10 cellular contexts compared by ENCODE assay signal in genomic region chr1:169024800-169025253, GRCh38.
DNase-seq lines count a peak whose midpoint lies in the region; ATAC-seq and TF ChIP-seq lines count a peak whose summit lies in the region.
"Had no signal": no experiment of that assay in that cellular context is flagged by ENCODE, and none has a peak within 500 bp of the region (broad histone marks: within the 10 kb centered on the region; RNA-seq: fewer than 3 reads in every experiment).

No MANE protein-coding gene starts in this region.

- TF ChIP-seq EP300 in tibial nerve (IDR thresholded peaks at IDR 0.05) = no peak

- POLR2A ChIA-PET in activated CD8-positive, alpha-beta T cell treated with anti-CD3 and anti-CD28 coated beads for 36 hours (lab: Charles Lee) = no interaction called here

- H3K36me3 Mint-ChIP-seq in activated CD8-positive, alpha-beta T cell treated with anti-CD3 and anti-CD28 coated beads for 36 hours (ENCODE audit: low read depth) = no peaks in the 10 kb centered on the region

- DNase-seq in Caki2 (ENCODE audit: low read depth) = peak; percentile 95
- DNase-seq in amygdala (lab: John Stamatoyannopoulos, UW) = no peak
- no peak for DNase-seq in tibial nerve (ENCODE audit: low spot score in 2 of 2)
- no peak for DNase-seq in tibial artery
- DNase-seq in activated CD8-positive, alpha-beta T cell treated with anti-CD3 and anti-CD28 coated beads for 36 hours = no peak
- DNase-seq: left cardiac atrium, retina had no signal

- intact Hi-C loops in tibial artery (cut with DNase I; ENCODE audit: low total_unique reads) = no loop called here
- intact Hi-C loops in activated CD8-positive, alpha-beta T cell treated with anti-CD3 and anti-CD28 coated beads for 36 hours (cut with micrococcal nuclease) = no loop called here

- H3K27ac Mint-ChIP-seq in activated CD8-positive, alpha-beta T cell treated with anti-CD3 and anti-CD28 coated beads for 36 hours = no peak overlapping the region

- H3K4me1 ChIP-seq in tibial nerve (no peaks in the 10 kb centered on the region), tibial artery (no peaks in the 10 kb centered on the region)

- CTCF ChIA-PET in activated CD8-positive, alpha-beta T cell treated with anti-CD3 and anti-CD28 coated beads for 36 hours (lab: Charles Lee) = no interaction called here

- no peaks in the 10 kb centered on the region for H3K4me1 Mint-ChIP-seq in activated CD8-positive, alpha-beta T cell treated with anti-CD3 and anti-CD28 coated beads for 36 hours (ENCODE audit: low read depth)

- H3K36me3 ChIP-seq in tibial nerve = no peaks in the 10 kb centered on the region
- no peaks in the 10 kb centered on the region for H3K36me3 ChIP-seq in tibial artery

- H3K27me3 Mint-ChIP-seq in activated CD8-positive, alpha-beta T cell treated with anti-CD3 and anti-CD28 coated beads for 36 hours = peaks cover 4% of the 10 kb centered on the region

- H3K9me3 Mint-ChIP-seq in activated CD8-positive, alpha-beta T cell treated with anti-CD3 and anti-CD28 coated beads for 36 hours = no peaks in the 10 kb centered on the region

- H3K9me3 ChIP-seq in tibial nerve (no peaks in the 10 kb centered on the region), tibial artery (no peaks in the 10 kb centered on the region)

- ATAC-seq in GM19351 (IDR thresholded peaks at IDR 0.05; ENCODE audit: unreplicated experiment) = peak; percentile 90
- ATAC-seq in HG02852 (IDR thresholded peaks at IDR 0.05; ENCODE audit: unreplicated experiment) = peak; percentile 88
- ATAC-seq in HG03571 (IDR thresholded peaks at IDR 0.05; ENCODE audit: unreplicated experiment) = peak; percentile 82
- ATAC-seq in activated CD8-positive, alpha-beta T cell treated with anti-CD3 and anti-CD28 coated beads for 36 hours = no peak
- ATAC-seq: left cardiac atrium had no signal

- H3K27me3 ChIP-seq in tibial nerve (no peaks in the 10 kb centered on the region), tibial artery (no peaks in the 10 kb centered on the region)

- no peak for TF ChIP-seq POLR2A in tibial nerve (IDR thresholded peaks at IDR 0.05)

- no peak overlapping the region for H3K4me3 Mint-ChIP-seq in activated CD8-positive, alpha-beta T cell treated with anti-CD3 and anti-CD28 coated beads for 36 hours

- in situ Hi-C loops in Caki2 (cut with HindIII; ENCODE audit: low pct_unique_long_range_greater_than_20kb, low sequenced_read_pairs) = no loop called here

- no peak overlapping the region for H3K27ac ChIP-seq in tibial nerve
- H3K27ac ChIP-seq in tibial artery = no peak overlapping the region

- WGBS in tibial nerve, 2 donors = 78 to 90% methylated on average over 1 of the region's 1 CpG

- TF ChIP-seq CTCF in tibial nerve (IDR thresholded peaks at IDR 0.05) (no peak), tibial artery (IDR thresholded peaks at IDR 0.05) (no peak)
- no peak for TF ChIP-seq CTCF in activated CD8-positive, alpha-beta T cell treated with anti-CD3 and anti-CD28 coated beads for 36 hours (IDR thresholded peaks at IDR 0.05)

- H3K4me3 ChIP-seq in tibial nerve (no peak overlapping the region), tibial artery (no peak overlapping the region)
